1 cellular context compared by ENCODE assay signal in genomic region chr3:52349611-52350395, GRCh38.
TF ChIP-seq lines count a peak whose summit lies in the region.

No MANE protein-coding gene starts in this region.

TF ChIP-seq in IMR-90, 13 proteins besides CTCF, POLR2A, EP300 and RAD21:
- TF ChIP-seq ELK1 (IDR thresholded peaks at IDR 0.05; ENCODE audit: borderline replicate concordance, low read depth, low read length) (no peak), SMC3 (IDR thresholded peaks at IDR 0.05; ENCODE audit: low read depth, low read length) (no peak), RFX5 (IDR thresholded peaks at IDR 0.05; ENCODE audit: low read depth, low read length) (no peak), RCOR1 (IDR thresholded peaks at IDR 0.05; ENCODE audit: insufficient replicate concordance, low read length) (no peak), CHD1 (IDR thresholded peaks at IDR 0.05; ENCODE audit: low read depth, low read length) (no peak), MAZ (IDR thresholded peaks at IDR 0.05; ENCODE audit: borderline replicate concordance, low read depth, low read length) (no peak), MXI1 (IDR thresholded peaks at IDR 0.05; ENCODE audit: borderline replicate concordance, low read depth, low read length) (no peak), USF2 (IDR thresholded peaks at IDR 0.05; ENCODE audit: low read depth, low read length) (no peak), NFE2L2 (IDR thresholded peaks at IDR 0.05; ENCODE audit: low read depth, low read length) (no peak), BHLHE40 (IDR thresholded peaks at IDR 0.05; ENCODE audit: low read depth, low read length) (no peak), CEBPB (IDR thresholded peaks at IDR 0.05; ENCODE audit: low read depth, low read length) (no peak), FOS (IDR thresholded peaks at IDR 0.05; ENCODE audit: low read depth, low read length) (no peak), MAFK (IDR thresholded peaks at IDR 0.05; ENCODE audit: low read depth, low read length) (no peak)
